Comparison of ENCODE assay signal across 8 cellular contexts in the genomic region with DNA sequence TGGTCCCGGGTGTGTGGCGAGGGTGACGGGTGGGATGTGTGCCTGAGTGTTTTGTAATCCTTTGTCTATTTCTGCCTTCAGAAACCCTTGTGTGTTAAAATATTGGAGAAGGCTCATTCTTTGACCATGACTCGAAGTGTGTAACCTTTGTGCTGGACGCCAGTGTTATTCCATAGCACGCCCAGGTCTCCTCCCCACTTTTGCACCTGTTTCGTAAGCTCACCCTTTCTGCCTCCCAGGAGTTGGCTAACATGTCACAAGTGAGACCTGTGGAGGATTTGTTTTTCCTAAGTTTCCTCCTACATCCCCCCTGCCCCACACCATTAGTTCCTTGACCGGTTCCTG. TPM values are rescaled to one million over a fixed set of nuclear protein-coding genes. Genes with fewer than 3 reads are reported as not detected.
DNase-seq lines count a peak whose midpoint lies in the region; ATAC-seq, FAIRE-seq and TF ChIP-seq lines count a peak whose summit lies in the region.

No MANE protein-coding gene starts in this region.

- H3K36me3 ChIP-seq in ectodermal cell (ENCODE audit: control insufficient read depth, insufficient read depth, low read length), result peaks cover 4% of the 10 kb centered on the region
- H3K36me3 ChIP-seq in mesodermal cell (ENCODE audit: control insufficient read depth, insufficient read depth, low read length), result peaks cover 31% of the 10 kb centered on the region

- H3K27me3 ChIP-seq in ectodermal cell (ENCODE audit: control insufficient read depth, insufficient read depth, low read length, poor library complexity, severe bottlenecking), result no peaks in the 10 kb centered on the region

- H3K27ac ChIP-seq in A549 (peak overlapping the region; percentile 92 to 98), ectodermal cell (ENCODE audit: insufficient read depth, low read depth, low read length, poor library complexity, severe bottlenecking) (peak overlapping the region; percentile 86), mesodermal cell (ENCODE audit: low read depth, low read length, severe bottlenecking) (peak overlapping the region; percentile 95)

- FAIRE-seq in A549 (lab: Jason Lieb, UNC), result no peak
- peak; percentile 30 for FAIRE-seq in urothelium cell line (lab: Jason Lieb, UNC)

- TF ChIP-seq POLR2A in A549 (IDR thresholded peaks at IDR 0.05; ENCODE audit: low read length), result no peak

- peak overlapping the region; percentile 96 for H3K4me2 ChIP-seq in A549

- H3K4me1 ChIP-seq in A549, result peaks cover 51% of the 10 kb centered on the region
- peaks cover 3% of the 10 kb centered on the region for H3K4me1 ChIP-seq in ectodermal cell (ENCODE audit: control insufficient read depth, insufficient read depth, low read length)
- H3K4me1 ChIP-seq in mesodermal cell (ENCODE audit: control insufficient read depth, insufficient read depth, low read length, poor library complexity, severe bottlenecking), result peaks cover 10% of the 10 kb centered on the region

- no peak for TF ChIP-seq RAD21 in A549 (conservative IDR thresholded peaks at IDR 0.05 in 1 of 2, IDR thresholded peaks at IDR 0.05 in 1 of 2)

- TF ChIP-seq EP300 in A549 (IDR thresholded peaks at IDR 0.05), result no peak

- TF ChIP-seq CTCF in A549 (IDR thresholded peaks at IDR 0.05) (no peak), GM10266 (IDR thresholded peaks at IDR 0.05; ENCODE audit: control insufficient read depth, insufficient read depth, low read depth, missing control alignments) (no peak)

- no peaks in the 10 kb centered on the region for H3K9me3 ChIP-seq in A549
- no peaks in the 10 kb centered on the region for H3K9me3 ChIP-seq in ectodermal cell (ENCODE audit: control insufficient read depth, low read length)
- H3K9me3 ChIP-seq in mesodermal cell (ENCODE audit: control insufficient read depth, low read length), result no peaks in the 10 kb centered on the region

- peak; percentile 71 to 75 for DNase-seq in A549 (ENCODE audit: low read depth in 1 of 2, low spot score in 1 of 2)
- DNase-seq in GM10266 (ENCODE audit: extremely low spot score), result peak; percentile 27
- DNase-seq in urothelium cell line (ENCODE audit: low spot score), result peak; percentile 57
- DNase-seq in superior temporal gyrus (ENCODE audit: extremely low spot score), result no peak

- POLR2A ChIA-PET in A549 (lab: Yijun Ruan, JAX), result interaction anchor here (0.5 to 4.2 kb wide), 8 partner anchors 10 to 411 kb away, joined by 3 to 48 read pairs (median 4); a partner anchor contains a TSS

- WGBS in A549 (ENCODE audit: missing lambda C conversion rate), result under 1% methylated on average over 8 of the region's 8 CpGs
- WGBS in ectodermal cell, 2 experiments, result 2 to 8% methylated on average over 7 to 8 of the region's 8 CpGs
- 0 to 3% methylated on average over 3 to 5 of the region's 8 CpGs for WGBS in mesodermal cell (ENCODE audit: insufficient coverage in 2 of 2), 2 experiments

- ATAC-seq in A549 (peak; percentile 56 to 75), HG03025 (IDR thresholded peaks at IDR 0.05; ENCODE audit: low FRiP score, unreplicated experiment) (peak; percentile 12)

- CTCF ChIA-PET in A549 (lab: Yijun Ruan, JAX), result no interaction called here

- H3K4me3 ChIP-seq in A549, result peak overlapping the region; percentile 90
- H3K4me3 ChIP-seq in ectodermal cell (ENCODE audit: insufficient read depth, low read depth, low read length), result peak overlapping the region; percentile 90
- peak overlapping the region; percentile 98 for H3K4me3 ChIP-seq in mesodermal cell (ENCODE audit: extremely low read depth, insufficient read depth, low read length, poor library complexity, severe bottlenecking)

TF ChIP-seq in A549, 52 proteins besides CTCF, POLR2A, EP300 and RAD21:
- TF ChIP-seq, protein P1, sequence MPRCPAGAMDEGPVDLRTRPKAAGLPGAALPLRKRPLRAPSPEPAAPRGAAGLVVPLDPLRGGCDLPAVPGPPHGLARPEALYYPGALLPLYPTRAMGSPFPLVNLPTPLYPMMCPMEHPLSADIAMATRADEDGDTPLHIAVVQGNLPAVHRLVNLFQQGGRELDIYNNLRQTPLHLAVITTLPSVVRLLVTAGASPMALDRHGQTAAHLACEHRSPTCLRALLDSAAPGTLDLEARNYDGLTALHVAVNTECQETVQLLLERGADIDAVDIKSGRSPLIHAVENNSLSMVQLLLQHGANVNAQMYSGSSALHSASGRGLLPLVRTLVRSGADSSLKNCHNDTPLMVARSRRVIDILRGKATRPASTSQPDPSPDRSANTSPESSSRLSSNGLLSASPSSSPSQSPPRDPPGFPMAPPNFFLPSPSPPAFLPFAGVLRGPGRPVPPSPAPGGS (IDR thresholded peaks at IDR 0.05), result no peak
- peak; percentile 50 to 62; a peak in 3 of 4 replicates for TF ChIP-seq CEBPB (IDR thresholded peaks at IDR 0.05)
TF ChIP-seq in A549: peak in this region for 1.

TF ChIP-seq in PFSK-1, 5 proteins besides CTCF, POLR2A, EP300 and RAD21:
- TF ChIP-seq FOXP2 (optimal IDR thresholded peaks at IDR 0.05; ENCODE audit: borderline replicate concordance, extremely low read depth, extremely low read length, insufficient read depth) (no peak), SIN3A (IDR thresholded peaks at IDR 0.05; ENCODE audit: borderline replicate concordance, insufficient read depth, low read length) (0 out of 2 replicates have a peak, but pooled peaks have one; percentile 9), TAF1 (IDR thresholded peaks at IDR 0.05; ENCODE audit: borderline replicate concordance, insufficient read depth, low read length) (no peak), POLR2AphosphoS5 (IDR thresholded peaks at IDR 0.05; ENCODE audit: low read depth, low read length) (no peak)
- TF ChIP-seq, protein P2, sequence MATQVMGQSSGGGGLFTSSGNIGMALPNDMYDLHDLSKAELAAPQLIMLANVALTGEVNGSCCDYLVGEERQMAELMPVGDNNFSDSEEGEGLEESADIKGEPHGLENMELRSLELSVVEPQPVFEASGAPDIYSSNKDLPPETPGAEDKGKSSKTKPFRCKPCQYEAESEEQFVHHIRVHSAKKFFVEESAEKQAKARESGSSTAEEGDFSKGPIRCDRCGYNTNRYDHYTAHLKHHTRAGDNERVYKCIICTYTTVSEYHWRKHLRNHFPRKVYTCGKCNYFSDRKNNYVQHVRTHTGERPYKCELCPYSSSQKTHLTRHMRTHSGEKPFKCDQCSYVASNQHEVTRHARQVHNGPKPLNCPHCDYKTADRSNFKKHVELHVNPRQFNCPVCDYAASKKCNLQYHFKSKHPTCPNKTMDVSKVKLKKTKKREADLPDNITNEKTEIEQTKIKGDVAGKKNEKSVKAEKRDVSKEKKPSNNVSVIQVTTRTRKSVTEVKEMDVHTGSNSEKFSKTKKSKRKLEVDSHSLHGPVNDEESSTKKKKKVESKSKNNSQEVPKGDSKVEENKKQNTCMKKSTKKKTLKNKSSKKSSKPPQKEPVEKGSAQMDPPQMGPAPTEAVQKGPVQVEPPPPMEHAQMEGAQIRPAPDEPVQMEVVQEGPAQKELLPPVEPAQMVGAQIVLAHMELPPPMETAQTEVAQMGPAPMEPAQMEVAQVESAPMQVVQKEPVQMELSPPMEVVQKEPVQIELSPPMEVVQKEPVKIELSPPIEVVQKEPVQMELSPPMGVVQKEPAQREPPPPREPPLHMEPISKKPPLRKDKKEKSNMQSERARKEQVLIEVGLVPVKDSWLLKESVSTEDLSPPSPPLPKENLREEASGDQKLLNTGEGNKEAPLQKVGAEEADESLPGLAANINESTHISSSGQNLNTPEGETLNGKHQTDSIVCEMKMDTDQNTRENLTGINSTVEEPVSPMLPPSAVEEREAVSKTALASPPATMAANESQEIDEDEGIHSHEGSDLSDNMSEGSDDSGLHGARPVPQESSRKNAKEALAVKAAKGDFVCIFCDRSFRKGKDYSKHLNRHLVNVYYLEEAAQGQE (IDR thresholded peaks at IDR 0.05; ENCODE audit: insufficient read depth in 1 of 2, low read depth in 2 of 2, low read length in 2 of 2), result no peak

RNA-seq across cellular contexts. Expression of a gene that starts 0.4 kb away (rescaled TPM):
- polyA plus RNA-seq in A549 (2011; rRNA removed), result 26.8 and 27.6 TPM in 2 replicates
- polyA plus RNA-seq in A549 (2012; cell fraction: cytosol; rRNA removed), result 3.2 and 4.0 TPM in 2 replicates
- polyA plus RNA-seq in A549 (2012; cell fraction: nucleus; rRNA removed), result 1.5 and 2.0 TPM in 2 replicates
- polyA plus RNA-seq in A549 (2017; fragmentation: RNase III; extraction: RNeasy Plus Mini Kit Qiagen cat#74134 plus additional on column Dnase treatment), result 12.3 to 12.7 TPM (median 12.4 TPM) in 3 replicates
- polyA minus RNA-seq in A549 (2011; rRNA and poly(A)+ RNA removed), result 4.4 and 4.8 TPM in 2 replicates
- polyA plus RNA-seq in PFSK-1 (2012; ENCODE audit: insufficient read length, low read depth), result 9.5 TPM
- polyA plus RNA-seq in ectodermal cell (2013, experiment 1 of 4), result 32.8 TPM
- polyA plus RNA-seq in ectodermal cell (2013, experiment 2 of 4), result 36.0 TPM
- polyA plus RNA-seq in ectodermal cell (2013, experiment 3 of 4), result 32.1 TPM
- polyA plus RNA-seq in ectodermal cell (2013, experiment 4 of 4), result 35.6 TPM
- polyA plus RNA-seq in mesodermal cell (2013, experiment 1 of 2), result 23.9 TPM
- 27.6 TPM for polyA plus RNA-seq in mesodermal cell (2013, experiment 2 of 2)

RNA-seq across cellular contexts. Expression of a gene that starts 0.6 kb away (rescaled TPM):
- 132 and 218 TPM in 2 replicates for polyA plus RNA-seq in A549 (2011; rRNA removed)
- polyA plus RNA-seq in A549 (2012; cell fraction: cytosol; rRNA removed), result 35.5 and 46.4 TPM in 2 replicates
- 43.5 and 100 TPM in 2 replicates for polyA plus RNA-seq in A549 (2012; cell fraction: nucleus; rRNA removed)
- polyA plus RNA-seq in A549 (2017; fragmentation: RNase III; extraction: RNeasy Plus Mini Kit Qiagen cat#74134 plus additional on column Dnase treatment), result 116 to 142 TPM (median 123 TPM) in 3 replicates
- polyA minus RNA-seq in A549 (2011; rRNA and poly(A)+ RNA removed), result 41.9 and 55.4 TPM in 2 replicates
- 189 TPM for polyA plus RNA-seq in PFSK-1 (2012; ENCODE audit: insufficient read length, low read depth)
- polyA plus RNA-seq in ectodermal cell (2013, experiment 1 of 4), result 204 TPM
- 162 TPM for polyA plus RNA-seq in ectodermal cell (2013, experiment 2 of 4)
- 212 TPM for polyA plus RNA-seq in ectodermal cell (2013, experiment 3 of 4)
- polyA plus RNA-seq in ectodermal cell (2013, experiment 4 of 4), result 202 TPM
- 184 TPM for polyA plus RNA-seq in mesodermal cell (2013, experiment 1 of 2)
- polyA plus RNA-seq in mesodermal cell (2013, experiment 2 of 2), result 268 TPM

RNA-seq across cellular contexts. Expression of a gene that starts 42.2 kb away (rescaled TPM):
- 19.2 and 20.3 TPM in 2 replicates for polyA plus RNA-seq in A549 (2011; rRNA removed)
- polyA plus RNA-seq in A549 (2012; cell fraction: cytosol; rRNA removed), result 9.1 and 9.5 TPM in 2 replicates
- 22.6 and 23.7 TPM in 2 replicates for polyA plus RNA-seq in A549 (2012; cell fraction: nucleus; rRNA removed)
- 16.2 to 16.7 TPM (median 16.6 TPM) in 3 replicates for polyA plus RNA-seq in A549 (2017; fragmentation: RNase III; extraction: RNeasy Plus Mini Kit Qiagen cat#74134 plus additional on column Dnase treatment)
- 8.6 and 9.9 TPM in 2 replicates for polyA minus RNA-seq in A549 (2011; rRNA and poly(A)+ RNA removed)
- 27.3 TPM for polyA plus RNA-seq in PFSK-1 (2012; ENCODE audit: insufficient read length, low read depth)
- 38.8 TPM for polyA plus RNA-seq in ectodermal cell (2013, experiment 1 of 4)
- 42.2 TPM for polyA plus RNA-seq in ectodermal cell (2013, experiment 2 of 4)
- polyA plus RNA-seq in ectodermal cell (2013, experiment 3 of 4), result 38.6 TPM
- polyA plus RNA-seq in ectodermal cell (2013, experiment 4 of 4), result 41.5 TPM
- 28.0 TPM for polyA plus RNA-seq in mesodermal cell (2013, experiment 1 of 2)
- 27.1 TPM for polyA plus RNA-seq in mesodermal cell (2013, experiment 2 of 2)
